In the genomic region with DNA sequence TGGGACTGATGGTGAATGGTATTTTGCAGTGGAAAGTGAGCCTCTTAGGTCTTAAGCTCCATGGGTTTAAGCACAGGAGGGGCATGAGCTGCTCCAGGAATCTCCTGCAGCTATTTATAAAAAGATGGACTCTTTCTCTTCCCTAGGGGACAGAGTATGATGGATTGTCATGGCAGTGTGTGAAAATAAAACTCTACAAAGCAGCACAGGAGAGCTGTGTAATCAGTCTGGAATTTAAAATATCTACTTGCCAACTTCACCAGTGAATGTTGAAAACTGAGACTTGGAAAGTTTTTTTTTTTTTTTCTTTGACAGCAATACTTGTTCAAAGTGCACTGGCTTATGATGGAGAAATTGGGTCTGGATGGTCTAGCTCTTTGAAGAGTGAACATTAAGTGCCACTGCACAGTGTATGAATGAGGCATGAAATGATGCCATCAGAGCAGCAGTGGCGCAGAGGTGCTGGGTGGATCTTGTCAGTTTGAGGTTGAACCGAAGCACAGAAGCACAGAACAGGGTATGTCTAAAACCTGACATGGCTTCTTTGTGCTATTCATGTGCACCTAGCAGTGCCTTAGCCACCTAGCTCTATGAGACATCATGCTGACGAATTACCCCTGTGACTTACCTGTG, we compare ENCODE assay signal across 11 cellular contexts.
DNase-seq lines count a peak whose midpoint lies in the region; ATAC-seq, FAIRE-seq and TF ChIP-seq lines count a peak whose summit lies in the region.
"Had no signal": no experiment of that assay in that cellular context is flagged by ENCODE, and none has a peak within 500 bp of the region (broad histone marks: within the 10 kb centered on the region; RNA-seq: fewer than 3 reads in every experiment).

No MANE protein-coding gene starts in this region.

- no peaks in the 10 kb centered on the region for H3K36me3 Mint-ChIP-seq in MCF 10A (ENCODE audit: insufficient read depth, unreplicated experiment)
- no peaks in the 10 kb centered on the region for H3K36me3 Mint-ChIP-seq in stimulated activated memory B cell treated with anti-CD40 and anti-IgM and Interleukin-4, amounts not matched to agents 10 μg/mL and 1 μg/mL and 100 μg/mL, for 72 hours

- peaks cover 15 to 20% of the 10 kb centered on the region in 2 donors for H3K9me3 ChIP-seq in breast epithelium
- H3K9me3 ChIP-seq in HepG2 (ENCODE audit: low read length): peaks cover 15% of the 10 kb centered on the region
- peaks cover 0 to 3% of the 10 kb centered on the region in 2 donors for H3K9me3 ChIP-seq in uterus

- H3K27me3 Mint-ChIP-seq in MCF 10A (ENCODE audit: insufficient read depth, unreplicated experiment): no peaks in the 10 kb centered on the region
- H3K27me3 Mint-ChIP-seq in stimulated activated memory B cell treated with anti-CD40 and anti-IgM and Interleukin-4, amounts not matched to agents 10 μg/mL and 1 μg/mL and 100 μg/mL, for 72 hours: no peaks in the 10 kb centered on the region

- in situ Hi-C loops in HepG2 (cut with HindIII; ENCODE audit: extremely low pct_ligation_motif_present, low pct_unique_long_range_greater_than_20kb): no loop called here

- H3K4me3 ChIP-seq in breast epithelium (no peak overlapping the region), bronchial epithelial cell (ENCODE audit: low read depth, low read length) (no peak overlapping the region), HepG2 (replicated peaks in 1 of 3; ENCODE audit: insufficient read depth in 1 of 3, low read depth in 2 of 3, low read length in 3 of 3) (no peak overlapping the region), uterus (no peak overlapping the region)

- FAIRE-seq in bronchial epithelial cell (lab: Jason Lieb, UNC): no peak
- peak; percentile 15 for FAIRE-seq in HepG2 (lab: Jason Lieb, UNC)

- H3K36me3 ChIP-seq in breast epithelium (no peaks in the 10 kb centered on the region), bronchial epithelial cell (ENCODE audit: control insufficient read depth, insufficient read depth, low read length) (no peaks in the 10 kb centered on the region), HepG2 (replicated peaks in 1 of 2; ENCODE audit: control insufficient read depth in 1 of 2, insufficient read depth in 2 of 2, low read length in 2 of 2) (peaks cover 0 to 2% of the 10 kb centered on the region in 2 experiments; a peak in 1 of 5 replicates), uterus (no peaks in the 10 kb centered on the region)

- BruUV-seq in MCF 10A (replicated peaks; lab: Mats Ljungman, UMichigan): no TSS peak
- BruUV-seq in HepG2 (replicated peaks; lab: Mats Ljungman, UMichigan): no TSS peak

- CTCF ChIA-PET in MCF 10A (lab: Yijun Ruan, JAX): interaction anchor here (0.6 to 2.5 kb wide), 6 partner anchors 10 to 540 kb away, joined by 3 to 8 read pairs (median 4); no protein-coding TSS in a partner anchor
- CTCF ChIA-PET in HepG2 (lab: Yijun Ruan, JAX; ENCODE audit: low intra/inter-chr PET ratio, low total read pairs): interaction anchor here (0.7 kb wide), 1 partner anchor 23 kb away, joined by 4 read pairs; no protein-coding TSS in a partner anchor

- TF ChIP-seq POLR2A in breast epithelium (IDR thresholded peaks at IDR 0.05) (no peak), HepG2 (IDR thresholded peaks at IDR 0.05; ENCODE audit: insufficient read depth in 1 of 2, low read depth in 2 of 2, low read length in 2 of 2) (no peak), uterus (IDR thresholded peaks at IDR 0.05) (no peak)

- no peaks in the 10 kb centered on the region for H3K79me2 ChIP-seq in HepG2 (ENCODE audit: insufficient read depth, low read length)

- H2AFZ ChIP-seq in HepG2 (ENCODE audit: low read length): no peak overlapping the region
- H2AFZ ChIP-seq: parathyroid adenoma had no signal

- no peak overlapping the region for H3K27ac ChIP-seq in breast epithelium
- H3K27ac ChIP-seq in HepG2 (ENCODE audit: extremely low read length, insufficient read depth, low read length): peak overlapping the region; percentile 52
- no peak overlapping the region for H3K27ac ChIP-seq in uterus
- H3K27ac ChIP-seq: parathyroid adenoma had no signal

- WGBS in HepG2 (ENCODE audit: low lambda C conversion rate): 94% methylated on average over 3 of the region's 3 CpGs

- POLR2A ChIA-PET in MCF 10A (lab: Yijun Ruan, JAX) (interaction anchor here (0.6 to 0.9 kb wide), 8 partner anchors 55 to 951 kb away, joined by 3 to 5 read pairs (median 4); no protein-coding TSS in a partner anchor), HepG2 (lab: Yijun Ruan, JAX) (no interaction called here)

- H3K9ac ChIP-seq in HepG2 (ENCODE audit: insufficient read depth, low read depth, low read length): no peak overlapping the region
- H3K9ac ChIP-seq: parathyroid adenoma had no signal

- H3K27me3 ChIP-seq in breast epithelium (no peaks in the 10 kb centered on the region), bronchial epithelial cell (ENCODE audit: control insufficient read depth, insufficient read depth, low read length) (no peaks in the 10 kb centered on the region), HepG2 (ENCODE audit: control insufficient read depth in 1 of 2, insufficient read depth in 2 of 2, low read length in 2 of 2) (no peaks in the 10 kb centered on the region), uterus (no peaks in the 10 kb centered on the region)

- intact Hi-C loops in MCF 10A (cut with micrococcal nuclease): no loop called here
- intact Hi-C loops in breast epithelium (cut with DNase I; ENCODE audit: low total_unique reads): no loop called here
- intact Hi-C loops in HepG2 (cut with micrococcal nuclease; ENCODE audit: unreplicated experiment): loop anchor here (5.0 kb wide), 1 partner anchor 975 kb away; no protein-coding TSS in a partner anchor
- intact Hi-C loops in uterus (cut with DNase I; ENCODE audit: low total_unique reads): no loop called here

- DNase-seq in MCF 10A (ENCODE audit: unreplicated experiment) (peak; percentile 55), breast epithelium (ENCODE audit: low spot score in 2 of 2) (no peak), bronchial epithelial cell (ENCODE audit: low read depth) (peak; percentile 41), HepG2 (ENCODE audit: low spot score) (peak; percentile 80), GF-D8 (lab: John Stamatoyannopoulos, UW) (no peak), uterus (no peak)
- no peak for DNase-seq in stimulated activated naive CD4-positive, alpha-beta T cell (lab: John Stamatoyannopoulos, UW)
- DNase-seq: AML-193, NCI-H69 had no signal

- no peaks in the 10 kb centered on the region for H4K20me1 ChIP-seq in HepG2 (ENCODE audit: insufficient read depth, low read length)

- H3K4me1 ChIP-seq in breast epithelium: no peaks in the 10 kb centered on the region
- peaks cover 24% of the 10 kb centered on the region for H3K4me1 ChIP-seq in HepG2 (ENCODE audit: insufficient read depth, low read length)
- no peaks in the 10 kb centered on the region for H3K4me1 ChIP-seq in uterus

- H3K4me3 Mint-ChIP-seq in MCF 10A (ENCODE audit: unreplicated experiment): peak overlapping the region; percentile 36
- no peak overlapping the region for H3K4me3 Mint-ChIP-seq in stimulated activated memory B cell treated with anti-CD40 and anti-IgM and Interleukin-4, amounts not matched to agents 10 μg/mL and 1 μg/mL and 100 μg/mL, for 72 hours

- H3K9me3 Mint-ChIP-seq in MCF 10A (ENCODE audit: unreplicated experiment): peaks cover 8% of the 10 kb centered on the region
- peaks cover 9% of the 10 kb centered on the region for H3K9me3 Mint-ChIP-seq in stimulated activated memory B cell treated with anti-CD40 and anti-IgM and Interleukin-4, amounts not matched to agents 10 μg/mL and 1 μg/mL and 100 μg/mL, for 72 hours

- TF ChIP-seq CTCF in MCF 10A (IDR thresholded peaks at IDR 0.05; ENCODE audit: unreplicated experiment) (no peak), breast epithelium (IDR thresholded peaks at IDR 0.05) (no peak), bronchial epithelial cell (IDR thresholded peaks at IDR 0.05; ENCODE audit: insufficient read depth, low read length, severe bottlenecking) (no peak), HepG2 (CRISPR knock-in tag; IDR thresholded peaks at IDR 0.05) (no peak), uterus (IDR thresholded peaks at IDR 0.05) (no peak)

- no peak for TF ChIP-seq RAD21 in HepG2 (CRISPR knock-in tag; IDR thresholded peaks at IDR 0.05)

- TF ChIP-seq EP300 in HepG2 (IDR thresholded peaks at IDR 0.05; ENCODE audit: low read depth in 2 of 2, low read length in 2 of 2): no peak
- TF ChIP-seq EP300 in HepG2 (CRISPR knock-in tag; IDR thresholded peaks at IDR 0.05; ENCODE audit: borderline replicate concordance): no peak

- H3K4me1 Mint-ChIP-seq in MCF 10A (ENCODE audit: insufficient read depth, unreplicated experiment): peaks cover 14% of the 10 kb centered on the region
- no peaks in the 10 kb centered on the region for H3K4me1 Mint-ChIP-seq in stimulated activated memory B cell treated with anti-CD40 and anti-IgM and Interleukin-4, amounts not matched to agents 10 μg/mL and 1 μg/mL and 100 μg/mL, for 72 hours

- H3K4me2 ChIP-seq in HepG2 (ENCODE audit: low read depth, low read length): no peak overlapping the region

- peak overlapping the region; percentile 69 for H3K27ac Mint-ChIP-seq in MCF 10A (ENCODE audit: low read depth, unreplicated experiment)
- no peak overlapping the region for H3K27ac Mint-ChIP-seq in stimulated activated memory B cell treated with anti-CD40 and anti-IgM and Interleukin-4, amounts not matched to agents 10 μg/mL and 1 μg/mL and 100 μg/mL, for 72 hours

- peak; percentile 94 for ATAC-seq in HepG2
- ATAC-seq in stimulated activated memory B cell treated with anti-CD40 and anti-IgM and Interleukin-4, amounts not matched to agents 10 μg/mL and 1 μg/mL and 100 μg/mL, for 72 hours: no peak

TF ChIP-seq in HepG2, 621 proteins besides CTCF, POLR2A, EP300 and RAD21 (continues in another document):
- TF ChIP-seq JUN (CRISPR knock-in tag; IDR thresholded peaks at IDR 0.05): 0 out of 2 replicates have a peak, but pooled peaks have one; percentile 58
- peak; percentile 28; the same call in 1 of the 2 replicates for TF ChIP-seq RFX1 (IDR thresholded peaks at IDR 0.05)
- TF ChIP-seq, protein P1, sequence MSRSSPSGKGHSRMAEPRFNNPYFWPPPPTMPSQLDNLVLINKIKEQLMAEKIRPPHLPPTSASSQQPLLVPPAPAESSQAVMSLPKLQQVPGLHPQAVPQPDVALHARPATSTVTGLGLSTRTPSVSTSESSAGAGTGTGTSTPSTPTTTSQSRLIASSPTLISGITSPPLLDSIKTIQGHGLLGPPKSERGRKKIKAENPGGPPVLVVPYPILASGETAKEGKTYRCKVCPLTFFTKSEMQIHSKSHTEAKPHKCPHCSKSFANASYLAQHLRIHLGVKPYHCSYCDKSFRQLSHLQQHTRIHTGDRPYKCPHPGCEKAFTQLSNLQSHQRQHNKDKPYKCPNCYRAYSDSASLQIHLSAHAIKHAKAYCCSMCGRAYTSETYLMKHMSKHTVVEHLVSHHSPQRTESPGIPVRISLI (CRISPR knock-in tag; IDR thresholded peaks at IDR 0.05; ENCODE audit: borderline replicate concordance): peak; percentile 39; the same call in 1 of the 2 replicates

Comparison
In these comparisons a context has a peak if more than half of its experiments do, and no peak if none do; other contexts are left out.
1. DNase-seq: peak in MCF 10A (single experiment), bronchial epithelial cell (single experiment) and HepG2 (single experiment); none in breast epithelium (0 of 2), stimulated activated naive CD4-positive, alpha-beta T cell (0 of 6), GF-D8 (single experiment) and uterus (0 of 2).